ENCODE assay signal across 25 cellular contexts in genomic region chr2:181829230-181829629, GRCh38.
"Had no signal": no experiment of that assay in that cellular context is flagged by ENCODE, and none has a peak within 500 bp of the region (broad histone marks: within the 10 kb centered on the region; RNA-seq: fewer than 3 reads in every experiment).

No MANE protein-coding gene starts in this region.

- H3K27ac ChIP-seq: neural progenitor cell, neutrophil, parathyroid adenoma, psoas muscle, right lobe of liver, sigmoid colon, suprapubic skin, testis, tibial artery, transverse colon, upper lobe of right lung, uterus had no signal

- ATAC-seq: naive thymus-derived CD4-positive, alpha-beta T cell; natural killer cell; psoas muscle; right cardiac atrium; right lobe of liver; stimulated activated memory B cell treated with anti-CD40 and anti-IgM and Interleukin-4, amounts not matched to agents 10 μg/mL and 1 μg/mL and 100 μg/mL, for 72 hours; upper lobe of right lung had no signal

- H3K27me3 ChIP-seq: neural progenitor cell, neutrophil, right lobe of liver, sigmoid colon, suprapubic skin, tibial artery, transverse colon, upper lobe of right lung, uterus had no signal

- DNase-seq: naive thymus-derived CD4-positive, alpha-beta T cell; natural killer cell; nucleus accumbens; posterior cingulate gyrus; psoas muscle; right cardiac atrium; right lobe of liver; sigmoid colon; small intestine; stimulated activated CD4-positive, alpha-beta T cell treated with anti-CD3 and anti-CD28 coated beads, Interleukin-15, amount 100 ng/mL, for 24 hours; stimulated activated CD4-positive, alpha-beta T cell treated with anti-CD3 and anti-CD28 coated beads, Interleukin-2, amount 100 ng/mL, for 24 hours; stimulated activated CD4-positive, alpha-beta T cell treated with anti-CD3 and anti-CD28 coated beads, Interleukin-2, amount 100 ng/mL, for 48 hours; stimulated activated CD4-positive, alpha-beta T cell treated with anti-CD3 and anti-CD28 coated beads, Interleukin-4, amount 100 ng/mL, for 24 hours; stimulated activated naive CD4-positive, alpha-beta T cell; substantia nigra; testis; tibial artery; transverse colon; upper lobe of right lung; uterus had no signal

- H3K79me2 ChIP-seq: parathyroid adenoma had no signal

- H3K36me3 ChIP-seq: neural progenitor cell, neutrophil, right lobe of liver, sigmoid colon, suprapubic skin, tibial artery, transverse colon, upper lobe of right lung, uterus had no signal

- H3K4me3 ChIP-seq: neural progenitor cell, psoas muscle, right lobe of liver, sigmoid colon, suprapubic skin, testis, tibial artery, transverse colon, upper lobe of right lung, uterus had no signal

- FAIRE-seq: small intestine had no signal

- H3K4me2 ChIP-seq: neural progenitor cell had no signal

- H2AFZ ChIP-seq: neural progenitor cell, parathyroid adenoma had no signal

- H3K9ac ChIP-seq: neural progenitor cell, parathyroid adenoma had no signal

- H3K4me1 ChIP-seq: neural progenitor cell, parathyroid adenoma, psoas muscle, right lobe of liver, sigmoid colon, suprapubic skin, testis, tibial artery, transverse colon, upper lobe of right lung, uterus had no signal

- H3K9me3 ChIP-seq: neutrophil, psoas muscle, right lobe of liver, sigmoid colon, suprapubic skin, testis, tibial artery, transverse colon, upper lobe of right lung, uterus had no signal
